Comparison of ENCODE assay signal across 13 cellular contexts in the genomic region with DNA sequence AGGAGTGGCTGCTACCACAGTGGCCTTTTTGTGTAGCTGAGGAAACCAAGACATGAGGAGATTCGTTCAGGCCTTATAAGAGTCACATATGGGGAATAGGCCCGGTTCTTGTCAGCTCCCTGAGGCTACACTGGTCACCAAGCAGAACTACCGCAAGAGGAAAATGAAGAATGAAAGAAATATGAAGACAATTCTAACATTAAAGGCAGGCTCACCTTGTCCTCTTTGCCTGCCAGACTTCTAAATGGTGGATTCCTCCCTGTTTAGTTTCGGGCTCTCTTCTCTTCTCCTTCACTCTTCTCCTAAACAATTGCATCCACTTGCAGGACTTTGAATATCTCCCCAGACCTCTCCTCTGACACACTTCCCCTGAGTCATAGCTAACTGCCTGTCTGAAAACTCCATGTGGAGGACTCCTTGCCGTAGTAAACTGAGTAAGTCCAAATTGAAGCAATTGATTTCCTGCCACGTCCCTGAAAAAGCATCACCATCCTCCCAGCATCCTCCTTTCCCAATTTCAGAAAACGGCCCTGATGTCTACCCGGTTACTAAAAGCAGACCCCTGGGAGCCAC. TPM values are rescaled to one million over a fixed set of nuclear protein-coding genes. Genes with fewer than 3 reads are reported as not detected.
A peak's percentile ranks its signal among the peaks of the same experiment; 100 is the strongest.
DNase-seq lines count a peak whose midpoint lies in the region; ATAC-seq and TF ChIP-seq lines count a peak whose summit lies in the region.
"Had no signal": no experiment of that assay in that cellular context is flagged by ENCODE, and none has a peak within 500 bp of the region (broad histone marks: within the 10 kb centered on the region; RNA-seq: fewer than 3 reads in every experiment).

No MANE protein-coding gene starts in this region.

- TF ChIP-seq CTCF in AG04449 (IDR thresholded peaks at IDR 0.05; ENCODE audit: insufficient read depth, low read length, missing control alignments), result no peak

- CTCF ChIA-PET in AG04449 (lab: Yijun Ruan, JAX), result interaction anchor here (0.7 to 7.7 kb wide), 60 partner anchors 9 to 1256 kb away, joined by 3 to 150 read pairs (median 5); partner anchors contain the start of genes PTX3, RSRC1 and VEPH1

- POLR2A ChIA-PET in AG04449 (lab: Yijun Ruan, JAX), result interaction anchor here (0.5 to 2.2 kb wide), 4 partner anchors 10 to 97 kb away, joined by 3 to 6 read pairs (median 4); partner anchors contain the start of gene PTX3

- ATAC-seq in GM19455 (IDR thresholded peaks at IDR 0.05; ENCODE audit: unreplicated experiment) (no peak), GM18907 (IDR thresholded peaks at IDR 0.05; ENCODE audit: unreplicated experiment) (no peak)
- ATAC-seq: effector memory CD8-positive, alpha-beta T cell had no signal

- H3K4me3 ChIP-seq in AG04449 (ENCODE audit: low read depth, low read length), result peak overlapping the region; percentile 36
- H3K4me3 ChIP-seq: BLaER1, mucosa of descending colon, sigmoid colon, upper lobe of right lung had no signal

- DNase-seq in AG04449 (ENCODE audit: low read depth, low spot score) (peak; percentile 65), HT1080 (ENCODE audit: low read depth) (peak; percentile 95), amniotic epithelial cell (ENCODE audit: low read depth) (peak; percentile 71), glomerular visceral epithelial cell (ENCODE audit: extremely low spot score) (peak; percentile 48), NCI-H2029 (lab: John Stamatoyannopoulos, UW) (no peak)
- no peak for DNase-seq in stimulated activated CD4-positive, alpha-beta T cell treated with anti-CD3 and anti-CD28 coated beads, Interleukin-4, amount 100 ng/mL, for 1 hour
- DNase-seq: effector memory CD8-positive, alpha-beta T cell; sigmoid colon; upper lobe of right lung had no signal

RNA-seq across cellular contexts. Expression of gene VEPH1, which starts 30.2 kb away (rescaled TPM):
- total RNA-seq in HT1080 (2014; rRNA removed; shearing (Covaris generic)), result 85.5 and 91.1 TPM in 2 replicates
- polyA plus RNA-seq in HT1080 (2015; cell fraction: cytosol; rRNA removed), result 57.3 and 72.2 TPM in 2 replicates
- polyA plus RNA-seq in HT1080 (2015; cell fraction: nucleus; rRNA removed), result 89.2 and 94.4 TPM in 2 replicates

Comparison
In these comparisons a context has a peak if more than half of its experiments do, and no peak if none do; other contexts are left out.
1. DNase-seq: peak in AG04449 (single experiment), HT1080 (single experiment), amniotic epithelial cell (single experiment) and glomerular visceral epithelial cell (single experiment); none in NCI-H2029 (single experiment) and stimulated activated CD4-positive, alpha-beta T cell treated with anti-CD3 and anti-CD28 coated beads, Interleukin-4, amount 100 ng/mL, for 1 hour (single experiment).